In the genomic region with DNA sequence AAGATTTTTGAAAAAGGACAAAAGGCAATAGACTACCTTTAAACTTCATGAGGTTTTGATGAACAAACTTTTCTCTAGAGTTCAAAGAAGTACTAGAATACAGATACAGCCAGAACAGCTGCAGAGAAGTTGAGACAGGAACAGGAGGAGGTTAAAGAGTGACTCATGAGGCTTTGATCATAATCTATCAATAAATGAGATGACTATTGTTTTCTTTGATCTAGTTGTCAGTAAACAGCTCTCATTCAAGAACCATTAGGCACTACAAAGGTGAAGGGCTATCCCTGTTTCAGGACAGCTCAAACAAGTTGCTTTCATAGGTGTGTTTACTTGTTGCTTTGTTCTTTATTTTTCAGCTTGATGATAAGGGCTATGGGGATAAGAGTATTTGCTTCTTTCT, we compare ENCODE assay signal across 1 cellular context.
A peak's percentile ranks its signal among the peaks of the same experiment; 100 is the strongest.
TF ChIP-seq lines count a peak whose summit lies in the region.

No MANE protein-coding gene starts in this region.

TF ChIP-seq in HepG2, 621 proteins besides CTCF, POLR2A, EP300 and RAD21 (continued from another document and continues in another):
- TF ChIP-seq TFAP4 (IDR thresholded peaks at IDR 0.05; ENCODE audit: borderline replicate concordance, low read depth) = peak; percentile 67; the same call in 1 of the 2 replicates
- no peak for TF ChIP-seq TBP (CRISPR knock-in tag; IDR thresholded peaks at IDR 0.05)
- TF ChIP-seq ZNF256 (CRISPR knock-in tag; conservative IDR thresholded peaks at IDR 0.05) = no peak
- TF ChIP-seq GABPA (IDR thresholded peaks at IDR 0.05; ENCODE audit: low read depth, low read length) = no peak
- no peak; the same call in 1 of the 2 replicates for TF ChIP-seq GABPA (CRISPR knock-in tag; IDR thresholded peaks at IDR 0.05; ENCODE audit: low read depth)
- no peak for TF ChIP-seq TAF1 (CRISPR knock-in tag; IDR thresholded peaks at IDR 0.05)
- no peak for TF ChIP-seq TRIM24 (CRISPR knock-in tag; IDR thresholded peaks at IDR 0.05)
- no peak for TF ChIP-seq NPAS2 (CRISPR knock-in tag; IDR thresholded peaks at IDR 0.05; ENCODE audit: borderline replicate concordance)
- peak; percentile 79 for TF ChIP-seq HDAC2 (CRISPR knock-in tag; IDR thresholded peaks at IDR 0.05)
- no peak for TF ChIP-seq REXO4 (CRISPR knock-in tag; IDR thresholded peaks at IDR 0.05; ENCODE audit: borderline replicate concordance)
- TF ChIP-seq NCOA2 (CRISPR knock-in tag; IDR thresholded peaks at IDR 0.05) = peak; percentile 92
- TF ChIP-seq ZBED4 (CRISPR knock-in tag; IDR thresholded peaks at IDR 0.05; ENCODE audit: borderline replicate concordance) = no peak
- TF ChIP-seq MED13 (CRISPR knock-in tag; IDR thresholded peaks at IDR 0.05) = no peak
- TF ChIP-seq ZGPAT (CRISPR knock-in tag; IDR thresholded peaks at IDR 0.05) = peak; percentile 89
- TF ChIP-seq ARID3A (IDR thresholded peaks at IDR 0.05; ENCODE audit: low read depth, low read length) = peak; percentile 96
- no peak for TF ChIP-seq RNF2 (conservative IDR thresholded peaks at IDR 0.05; ENCODE audit: low read depth)
- TF ChIP-seq ASH2L (IDR thresholded peaks at IDR 0.05; ENCODE audit: insufficient read length, low read depth, low read length) = peak; percentile 64
- TF ChIP-seq, protein P1, sequence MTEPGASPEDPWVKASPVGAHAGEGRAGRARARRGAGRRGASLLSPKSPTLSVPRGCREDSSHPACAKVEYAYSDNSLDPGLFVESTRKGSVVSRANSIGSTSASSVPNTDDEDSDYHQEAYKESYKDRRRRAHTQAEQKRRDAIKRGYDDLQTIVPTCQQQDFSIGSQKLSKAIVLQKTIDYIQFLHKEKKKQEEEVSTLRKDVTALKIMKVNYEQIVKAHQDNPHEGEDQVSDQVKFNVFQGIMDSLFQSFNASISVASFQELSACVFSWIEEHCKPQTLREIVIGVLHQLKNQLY (CRISPR knock-in tag; IDR thresholded peaks at IDR 0.05) = no peak
- no peak for TF ChIP-seq ZNF282 (IDR thresholded peaks at IDR 0.05; ENCODE audit: partially characterized antibody)
- TF ChIP-seq ZNF550 (CRISPR knock-in tag; IDR thresholded peaks at IDR 0.05; ENCODE audit: borderline replicate concordance) = no peak
- TF ChIP-seq ZNF124 (CRISPR knock-in tag; IDR thresholded peaks at IDR 0.05) = no peak
- TF ChIP-seq HHEX (CRISPR knock-in tag; IDR thresholded peaks at IDR 0.05) = peak; percentile 96
- no peak for TF ChIP-seq NFE2 (CRISPR knock-in tag; IDR thresholded peaks at IDR 0.05)
- peak in 1 of 2 experiments; percentile 46; a peak in 1 of 4 replicates for TF ChIP-seq REST (IDR thresholded peaks at IDR 0.05; ENCODE audit: borderline replicate concordance in 1 of 2, low read depth in 1 of 2, low read length in 2 of 2)
- TF ChIP-seq SMARCE1 (IDR thresholded peaks at IDR 0.05; ENCODE audit: borderline replicate concordance) = 0 out of 2 replicates have a peak, but pooled peaks have one; percentile 24
- no peak for TF ChIP-seq TRAFD1 (CRISPR knock-in tag; IDR thresholded peaks at IDR 0.05; ENCODE audit: borderline replicate concordance)
- TF ChIP-seq AGO2 (optimal IDR thresholded peaks at IDR 0.05; ENCODE audit: low read depth, low read length) = no peak
- TF ChIP-seq ZNF713 (CRISPR knock-in tag; IDR thresholded peaks at IDR 0.05) = no peak
- TF ChIP-seq JUN (CRISPR knock-in tag; IDR thresholded peaks at IDR 0.05) = peak; percentile 63; the same call in 1 of the 2 replicates
- no peak; the same call in 1 of the 2 replicates for TF ChIP-seq ZNF816 (CRISPR knock-in tag; IDR thresholded peaks at IDR 0.05; ENCODE audit: borderline replicate concordance)
- TF ChIP-seq SMAD3 (CRISPR knock-in tag; IDR thresholded peaks at IDR 0.05) = 0 out of 2 replicates have a peak, but pooled peaks have one; percentile 26
- no peak for TF ChIP-seq ZC3H4 (CRISPR knock-in tag; IDR thresholded peaks at IDR 0.05; ENCODE audit: borderline replicate concordance)
- TF ChIP-seq FOXO4 (CRISPR knock-in tag; conservative IDR thresholded peaks at IDR 0.05) = no peak
- TF ChIP-seq HNRNPH1 (optimal IDR thresholded peaks at IDR 0.05; ENCODE audit: low read depth, low read length) = no peak
- no peak for TF ChIP-seq SRY (CRISPR knock-in tag; IDR thresholded peaks at IDR 0.05)
- TF ChIP-seq SAP130 (CRISPR knock-in tag; IDR thresholded peaks at IDR 0.05; ENCODE audit: low read depth) = peak; percentile 82
- TF ChIP-seq THAP11 (CRISPR knock-in tag; IDR thresholded peaks at IDR 0.05) = peak; percentile 76
- no peak for TF ChIP-seq KAT2B (IDR thresholded peaks at IDR 0.05; ENCODE audit: borderline replicate concordance, low read depth, low read length)
- TF ChIP-seq, protein P2, sequence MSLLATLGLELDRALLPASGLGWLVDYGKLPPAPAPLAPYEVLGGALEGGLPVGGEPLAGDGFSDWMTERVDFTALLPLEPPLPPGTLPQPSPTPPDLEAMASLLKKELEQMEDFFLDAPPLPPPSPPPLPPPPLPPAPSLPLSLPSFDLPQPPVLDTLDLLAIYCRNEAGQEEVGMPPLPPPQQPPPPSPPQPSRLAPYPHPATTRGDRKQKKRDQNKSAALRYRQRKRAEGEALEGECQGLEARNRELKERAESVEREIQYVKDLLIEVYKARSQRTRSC (CRISPR knock-in tag; IDR thresholded peaks at IDR 0.05; ENCODE audit: low read depth) = no peak
- TF ChIP-seq U2AF1 (optimal IDR thresholded peaks at IDR 0.05; ENCODE audit: low read depth, low read length) = no peak
- TF ChIP-seq REL (CRISPR knock-in tag; conservative IDR thresholded peaks at IDR 0.05) = no peak
- TF ChIP-seq, protein P3, sequence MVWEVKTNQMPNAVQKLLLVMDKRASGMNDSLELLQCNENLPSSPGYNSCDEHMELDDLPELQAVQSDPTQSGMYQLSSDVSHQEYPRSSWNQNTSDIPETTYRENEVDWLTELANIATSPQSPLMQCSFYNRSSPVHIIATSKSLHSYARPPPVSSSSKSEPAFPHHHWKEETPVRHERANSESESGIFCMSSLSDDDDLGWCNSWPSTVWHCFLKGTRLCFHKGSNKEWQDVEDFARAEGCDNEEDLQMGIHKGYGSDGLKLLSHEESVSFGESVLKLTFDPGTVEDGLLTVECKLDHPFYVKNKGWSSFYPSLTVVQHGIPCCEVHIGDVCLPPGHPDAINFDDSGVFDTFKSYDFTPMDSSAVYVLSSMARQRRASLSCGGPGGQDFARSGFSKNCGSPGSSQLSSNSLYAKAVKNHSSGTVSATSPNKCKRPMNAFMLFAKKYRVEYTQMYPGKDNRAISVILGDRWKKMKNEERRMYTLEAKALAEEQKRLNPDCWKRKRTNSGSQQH (CRISPR knock-in tag; IDR thresholded peaks at IDR 0.05; ENCODE audit: low read depth) = no peak
- TF ChIP-seq SKI (IDR thresholded peaks at IDR 0.05; ENCODE audit: partially characterized antibody) = peak; percentile 18
- no peak for TF ChIP-seq ZSCAN29 (CRISPR knock-in tag; conservative IDR thresholded peaks at IDR 0.05)
- no peak for TF ChIP-seq HNRNPUL1 (IDR thresholded peaks at IDR 0.05; ENCODE audit: low read depth, low read length)
- TF ChIP-seq SOX5 (CRISPR knock-in tag; IDR thresholded peaks at IDR 0.05; ENCODE audit: borderline replicate concordance) = peak; percentile 99
